In the genomic region with DNA sequence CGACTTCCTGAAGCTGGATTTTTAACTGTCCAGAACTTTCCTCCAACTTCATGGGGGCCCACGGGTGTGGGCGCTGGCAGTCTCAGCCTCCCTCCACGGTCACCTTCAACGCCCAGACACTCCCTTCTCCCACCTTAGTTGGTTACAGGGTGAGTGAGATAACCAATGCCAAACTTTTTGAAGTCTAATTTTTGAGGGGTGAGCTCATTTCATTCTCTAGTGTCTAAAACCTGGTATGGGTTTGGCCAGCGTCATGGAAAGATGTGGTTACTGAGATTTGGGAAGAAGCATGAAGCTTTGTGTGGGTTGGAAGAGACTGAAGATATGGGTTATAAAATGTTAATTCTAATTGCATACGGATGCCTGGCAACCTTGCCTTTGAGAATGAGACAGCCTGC, we compare ENCODE assay signal across 9 cellular contexts. TPM values are rescaled to one million over a fixed set of nuclear protein-coding genes. Genes with fewer than 3 reads are reported as not detected.
DNase-seq lines count a peak whose midpoint lies in the region; ATAC-seq, FAIRE-seq and TF ChIP-seq lines count a peak whose summit lies in the region.
"Had no signal": no experiment of that assay in that cellular context is flagged by ENCODE, and none has a peak within 500 bp of the region (broad histone marks: within the 10 kb centered on the region; RNA-seq: fewer than 3 reads in every experiment).

No MANE protein-coding gene starts in this region.

- peaks cover 24% of the 10 kb centered on the region for H3K4me1 Mint-ChIP-seq in GM23338

- no peaks in the 10 kb centered on the region for H3K9me1 ChIP-seq in K562 (ENCODE audit: control insufficient read depth, insufficient read depth, low read length)

- H3K27me3 Mint-ChIP-seq in GM23338 (ENCODE audit: insufficient read depth, low read depth, poor library complexity), result peaks cover 54% of the 10 kb centered on the region

- H3K9me3 ChIP-seq in K562 (replicated peaks; ENCODE audit: control insufficient read depth, insufficient read depth, low read depth, low read length) (no peaks in the 10 kb centered on the region), smooth muscle cell (replicated peaks; ENCODE audit: low read depth) (no peaks in the 10 kb centered on the region)

- H3K4me3 Mint-ChIP-seq in GM23338, result peak overlapping the region; percentile 82

- 44% methylated on average over 7 of the region's 7 CpGs for WGBS in K562 (ENCODE audit: insufficient coverage, low coverage, missing lambda C conversion rate)
- 3% methylated on average over 7 of the region's 7 CpGs for WGBS in smooth muscle cell (ENCODE audit: low lambda C conversion rate)

- H3K4me3 ChIP-seq in GM23338 (peak overlapping the region; percentile 77), K562 (no peak overlapping the region; the same call in 1 of the 2 replicates), smooth muscle cell (peak overlapping the region; percentile 95)

- H3K9me2 ChIP-seq in GM23338 (ENCODE audit: insufficient read depth), result no peaks in the 10 kb centered on the region

- peaks cover 10% of the 10 kb centered on the region; the same call in 1 of the 2 replicates for H4K20me1 ChIP-seq in GM23338 (replicated peaks; ENCODE audit: insufficient read depth)
- H4K20me1 ChIP-seq in K562 (replicated peaks; ENCODE audit: control insufficient read depth, insufficient read depth, low read length), result no peaks in the 10 kb centered on the region
- H4K20me1 ChIP-seq in smooth muscle cell (ENCODE audit: low read depth), result peaks cover 31% of the 10 kb centered on the region

- H3K4me2 ChIP-seq in GM23338 (peak overlapping the region; percentile 99), K562 (ENCODE audit: insufficient read depth, low read length) (peak overlapping the region; percentile 33; the same call in 1 of the 2 replicates), smooth muscle cell (peak overlapping the region; percentile 92)

- H3K36me3 ChIP-seq in GM23338 (ENCODE audit: insufficient read depth) (no peaks in the 10 kb centered on the region), K562 (ENCODE audit: control insufficient read depth, insufficient read depth, low read length) (no peaks in the 10 kb centered on the region), smooth muscle cell (ENCODE audit: low read depth) (no peaks in the 10 kb centered on the region)

- ATAC-seq in GM23338 (no peak), K562 (no peak), HG03378 (IDR thresholded peaks at IDR 0.05; ENCODE audit: unreplicated experiment) (no peak)

- BruUV-seq in K562 (replicated peaks; lab: Mats Ljungman, UMichigan), result no TSS peak

- H3K79me2 ChIP-seq in GM23338 (replicated peaks; ENCODE audit: insufficient read depth), result no peaks in the 10 kb centered on the region
- H3K79me2 ChIP-seq in K562 (ENCODE audit: control insufficient read depth, insufficient read depth, low read length), result peaks cover 9% of the 10 kb centered on the region; the same call in 2 of the 3 replicates
- peaks cover 49% of the 10 kb centered on the region for H3K79me2 ChIP-seq in smooth muscle cell (ENCODE audit: low read depth)

- CTCF ChIA-PET in K562 (lab: Yijun Ruan, JAX; ENCODE audit: low intra/inter-chr PET ratio), result no interaction called here

- H3K9ac ChIP-seq in K562 (ENCODE audit: insufficient read depth in 1 of 2, low read depth in 2 of 2, low read length in 2 of 2) (peak overlapping the region in 1 of 2 experiments; percentile 82; a peak in 1 of 4 replicates), smooth muscle cell (ENCODE audit: low read depth) (peak overlapping the region; percentile 95)

- H3K4me1 ChIP-seq in GM23338 (ENCODE audit: insufficient read depth), result peaks cover 32% of the 10 kb centered on the region
- peaks cover 3 to 37% of the 10 kb centered on the region in 2 experiments; a peak in 3 of 5 replicates for H3K4me1 ChIP-seq in K562 (replicated peaks in 1 of 2; ENCODE audit: control insufficient read depth in 2 of 2, insufficient read depth in 2 of 2, low read length in 2 of 2)
- peaks cover 18% of the 10 kb centered on the region for H3K4me1 ChIP-seq in smooth muscle cell (ENCODE audit: low read depth)

- TF ChIP-seq EP300 in K562 (IDR thresholded peaks at IDR 0.05; ENCODE audit: low read length), result no peak

- TF ChIP-seq RAD21 in K562 (CRISPR knock-in tag; conservative IDR thresholded peaks at IDR 0.05 in 1 of 2, IDR thresholded peaks at IDR 0.05 in 1 of 2), result no peak

- DNase-seq in GM23338 (ENCODE audit: low spot score) (no peak), K562 (ENCODE audit: extremely low read depth in 1 of 4, low spot score in 3 of 4) (no peak), islet precursor cell (peak; percentile 67), smooth muscle cell (lab: John Stamatoyannopoulos, UW; ENCODE audit: unreplicated experiment) (no peak), NOMO-1 (lab: John Stamatoyannopoulos, UW; ENCODE audit: unreplicated experiment in 2 of 2) (no peak), nucleus accumbens (lab: John Stamatoyannopoulos, UW) (no peak)
- DNase-seq in stimulated activated naive CD4-positive, alpha-beta T cell (lab: John Stamatoyannopoulos, UW), result no peak
- DNase-seq: activated effector memory CD4-positive, alpha-beta T cell treated with Interleukin-2 at 50 U/mL for 16 hours had no signal

- peaks cover 3% of the 10 kb centered on the region; the same call in 1 of the 3 replicates for H3K9me3 Mint-ChIP-seq in GM23338

- H2AFZ ChIP-seq in GM23338 (no peak overlapping the region), K562 (ENCODE audit: low read depth, low read length) (no peak overlapping the region), smooth muscle cell (ENCODE audit: low read depth) (no peak overlapping the region)

- H3K36me3 Mint-ChIP-seq in GM23338 (ENCODE audit: low read depth), result no peaks in the 10 kb centered on the region

- TF ChIP-seq CTCF in GM23338 (conservative IDR thresholded peaks at IDR 0.05; ENCODE audit: low read depth in 2 of 2) (no peak), K562 (IDR thresholded peaks at IDR 0.05 in 2 of 3, conservative IDR thresholded peaks at IDR 0.05 in 1 of 3; ENCODE audit: insufficient read depth in 2 of 3, low read depth in 1 of 3, low read length in 3 of 3) (no peak), smooth muscle cell (IDR thresholded peaks at IDR 0.05; ENCODE audit: borderline replicate concordance, insufficient read depth, poor library complexity, severe bottlenecking) (no peak)

- POLR2A ChIA-PET in K562 (lab: Yijun Ruan, JAX), result interaction anchor here (1.2 kb wide), 1 partner anchor 32 kb away, joined by 4 read pairs; no protein-coding TSS in a partner anchor

- in situ Hi-C loops in K562 (cut with MboI), result no loop called here

- no peak for FAIRE-seq in K562 (lab: Jason Lieb, UNC)

- no peak overlapping the region for H3K27ac Mint-ChIP-seq in GM23338

- TF ChIP-seq POLR2A in K562 (conservative IDR thresholded peaks at IDR 0.05), result no peak

- intact Hi-C loops in K562 (cut with micrococcal nuclease), result loop anchor here (10.0 kb wide), 1 partner anchor 597 kb away; no protein-coding TSS in a partner anchor

- H3K27me3 ChIP-seq in GM23338 (ENCODE audit: insufficient read depth), result peaks cover 80% of the 10 kb centered on the region
- no peaks in the 10 kb centered on the region for H3K27me3 ChIP-seq in K562 (ENCODE audit: control insufficient read depth in 2 of 2, insufficient read depth in 2 of 2, low read length in 2 of 2)
- H3K27me3 ChIP-seq in smooth muscle cell (ENCODE audit: low read depth), result no peaks in the 10 kb centered on the region

- H3F3A ChIP-seq in GM23338 (replicated peaks; ENCODE audit: low read depth), result no peaks in the 10 kb centered on the region; the same call in 1 of the 2 replicates
- H3F3A ChIP-seq in smooth muscle cell (ENCODE audit: low read depth), result no peaks in the 10 kb centered on the region

- H3K27ac ChIP-seq in GM23338 (ENCODE audit: low read depth) (no peak overlapping the region), K562 (ENCODE audit: extremely low read depth, low read depth, low read length) (no peak overlapping the region), smooth muscle cell (ENCODE audit: low read depth) (peak overlapping the region; percentile 89)

TF ChIP-seq in K562, 482 proteins besides CTCF, POLR2A, EP300 and RAD21:
- TF ChIP-seq, protein P1, sequence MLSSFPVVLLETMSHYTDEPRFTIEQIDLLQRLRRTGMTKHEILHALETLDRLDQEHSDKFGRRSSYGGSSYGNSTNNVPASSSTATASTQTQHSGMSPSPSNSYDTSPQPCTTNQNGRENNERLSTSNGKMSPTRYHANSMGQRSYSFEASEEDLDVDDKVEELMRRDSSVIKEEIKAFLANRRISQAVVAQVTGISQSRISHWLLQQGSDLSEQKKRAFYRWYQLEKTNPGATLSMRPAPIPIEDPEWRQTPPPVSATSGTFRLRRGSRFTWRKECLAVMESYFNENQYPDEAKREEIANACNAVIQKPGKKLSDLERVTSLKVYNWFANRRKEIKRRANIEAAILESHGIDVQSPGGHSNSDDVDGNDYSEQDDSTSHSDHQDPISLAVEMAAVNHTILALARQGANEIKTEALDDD (IDR thresholded peaks at IDR 0.05), result 0 out of 2 replicates have a peak, but pooled peaks have one; percentile 24
- TF ChIP-seq PHF8 (IDR thresholded peaks at IDR 0.05; ENCODE audit: borderline replicate concordance, low read length), result no peak
- no peak for TF ChIP-seq DNMT1 (IDR thresholded peaks at IDR 0.05)

RNA-seq across cellular contexts. Expression of gene FZD1, which starts 3.3 kb away (rescaled TPM):
- 1.4 TPM in 2 replicates for total RNA-seq in GM23338 (2014; rRNA removed; shearing (Covaris generic))
- polyA plus RNA-seq in GM23338 (2016; fragmentation: Nextera tagmentation; extraction: Ambion mirVana) (0.34 and 0.42 TPM in 2 replicates), K562 (2011; rRNA removed) (0.60 and 1.0 TPM in 2 replicates), K562 (2014; fragmentation: Illumina TruSeq; extraction: Trizol) (1.7 and 2.1 TPM in 2 replicates), K562 (2014; fragmentation: Nextera tagmentation; extraction: Ambion mirVana) (under 1 TPM; 0.25 to 0.27 TPM), K562 (2014; rRNA removed) (2.7 and 3.0 TPM in 2 replicates), smooth muscle cell (25.3 and 36.2 TPM in 2 replicates)
- 2.7 and 4.4 TPM in 2 replicates for total RNA-seq in K562 (2011; cell fraction: chromatin; rRNA removed; ENCODE audit: low replicate concordance)
- 7.2 and 7.8 TPM in 2 replicates for total RNA-seq in K562 (2011; cell fraction: nucleolus; rRNA removed)
- 4.8 and 5.5 TPM in 2 replicates for total RNA-seq in K562 (2011; cell fraction: nucleoplasm; rRNA removed)
- total RNA-seq in K562 (2014; rRNA removed) (3.7 and 4.4 TPM in 2 replicates), K562 (2014; rRNA removed; fragmentation: Illumina TruSeq; extraction: Trizol) (1.8 and 1.9 TPM in 2 replicates), K562 (2015; rRNA removed; fragmentation: Illumina TruSeq; extraction: Trizol) (2.4 and 2.5 TPM in 2 replicates), K562 (2021) (4.9 and 5.1 TPM in 2 replicates), smooth muscle cell (32.4 and 42.1 TPM in 2 replicates)
- polyA plus RNA-seq in K562 (2011; cell fraction: cytosol; rRNA removed), result 0.75 and 2.3 TPM in 2 replicates
- polyA plus RNA-seq in K562 (2011; cell fraction: nucleus; rRNA removed), result 0.86 and 1.7 TPM in 2 replicates
- 2.5 and 2.8 TPM in 2 replicates for polyA plus RNA-seq in K562 (2012)
- polyA minus RNA-seq in K562 (2011; rRNA and poly(A)+ RNA removed), result 0.93 and 1.8 TPM in 2 replicates
- 2.3 and 2.6 TPM in 2 replicates for polyA minus RNA-seq in K562 (2011; cell fraction: cytosol; rRNA and poly(A)+ RNA removed)
- polyA minus RNA-seq in K562 (2011; cell fraction: nucleus; rRNA and poly(A)+ RNA removed), result 3.0 and 3.4 TPM in 2 replicates

Comparison
In these comparisons a context has a peak if more than half of its experiments do, and no peak if none do; other contexts are left out.
1. H3K4me2 ChIP-seq: peak in every context shown above with its lines; median percentile 99 in GM23338; 92 in smooth muscle cell; 33 in K562.